14 cellular contexts compared by ENCODE assay signal in the genomic region with DNA sequence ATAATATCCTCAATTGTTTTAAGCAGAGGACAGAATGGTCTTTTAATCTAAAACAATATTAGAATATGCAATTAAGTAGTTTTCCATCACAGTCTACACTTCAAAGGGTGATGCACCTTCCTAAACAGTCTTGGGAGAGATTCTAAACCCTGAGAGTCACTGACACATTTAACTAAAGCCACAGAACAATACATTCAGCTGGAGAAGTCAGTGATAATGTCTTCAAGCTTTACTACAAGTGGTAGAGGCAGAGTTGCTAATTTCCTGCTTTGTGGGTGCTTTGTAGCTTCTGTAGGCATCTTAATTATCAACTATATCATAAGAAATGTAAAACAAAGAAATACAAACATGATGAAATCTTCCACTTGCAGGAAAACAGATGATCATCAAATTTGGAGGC.
DNase-seq lines count a peak whose midpoint lies in the region; ATAC-seq, FAIRE-seq and TF ChIP-seq lines count a peak whose summit lies in the region.
"Had no signal": no experiment of that assay in that cellular context is flagged by ENCODE, and none has a peak within 500 bp of the region (broad histone marks: within the 10 kb centered on the region; RNA-seq: fewer than 3 reads in every experiment).

No MANE protein-coding gene starts in this region.

- no peaks in the 10 kb centered on the region for H3K9me3 ChIP-seq in CD4-positive, alpha-beta memory T cell (ENCODE audit: control insufficient read depth in 1 of 2, low read length in 2 of 2)
- peaks cover 11% of the 10 kb centered on the region for H3K9me3 ChIP-seq in KOPT-K1 (ENCODE audit: insufficient read depth, low read length, poor library complexity, severe bottlenecking)
- no peaks in the 10 kb centered on the region for H3K9me3 ChIP-seq in upper lobe of right lung

- no peaks in the 10 kb centered on the region for H3K27me3 ChIP-seq in CD4-positive, alpha-beta memory T cell (ENCODE audit: insufficient read depth, low read length)
- no peaks in the 10 kb centered on the region for H3K27me3 ChIP-seq in upper lobe of right lung
- H3K27me3 ChIP-seq: gastroesophageal sphincter had no signal

- intact Hi-C loops in CD4-positive, alpha-beta memory T cell (cut with micrococcal nuclease), result loop anchor here (5.0 kb wide), 1 partner anchor 275 kb away; the partner anchor contains the start of genes CDNF, HSPA14 and MSANTD7
- intact Hi-C loops in upper lobe of right lung (cut with DNase I), result no loop called here

- H3K4me1 ChIP-seq in CD4-positive, alpha-beta memory T cell (ENCODE audit: insufficient read depth, low read length), result peaks cover 96% of the 10 kb centered on the region
- H3K4me1 ChIP-seq in upper lobe of right lung, result peaks cover 20% of the 10 kb centered on the region
- H3K4me1 ChIP-seq: gastroesophageal sphincter had no signal

- peak in 2 of 5 donors; percentile 38 to 45 for DNase-seq in CD4-positive, alpha-beta memory T cell
- DNase-seq in progenitor cell of endocrine pancreas (ENCODE audit: low spot score, unreplicated experiment) (no peak), NCI-H1417 treated with DMSO at 0.1 percent for 48 hours (lab: John Stamatoyannopoulos, UW) (no peak), DMS53 (lab: John Stamatoyannopoulos, UW) (no peak), HTR-8/SVneo (ENCODE audit: insufficient read length, low spot score) (no peak), upper lobe of right lung (no peak)
- DNase-seq: activated CD8-positive, alpha-beta memory T cell treated with anti-CD3 and anti-CD28 coated beads, Interleukin-2, amount 50 U/mL, for 4 hours; NCI-H1092 treated with DMSO at 0.1 percent for 48 hours; NCI-H345; retina; T1000 had no signal

- peaks cover 0 to 10% (median 0%) of the 10 kb centered on the region in 8 donors for H3K9me3 Mint-ChIP-seq in CD4-positive, alpha-beta memory T cell
- H3K9me3 Mint-ChIP-seq in progenitor cell of endocrine pancreas (ENCODE audit: low read depth), result peaks cover 4% of the 10 kb centered on the region

- peaks cover 33 to 43% of the 10 kb centered on the region in 2 donors for H3K36me3 Mint-ChIP-seq in CD4-positive, alpha-beta memory T cell
- peaks cover 17% of the 10 kb centered on the region for H3K36me3 Mint-ChIP-seq in progenitor cell of endocrine pancreas (ENCODE audit: insufficient read depth)

- peak overlapping the region; percentile 90 to 99 (median 94) for H3K27ac Mint-ChIP-seq in CD4-positive, alpha-beta memory T cell
- peak overlapping the region; percentile 54 for H3K27ac Mint-ChIP-seq in progenitor cell of endocrine pancreas

- peak overlapping the region; percentile 70 to 90 (median 85) for H3K4me3 Mint-ChIP-seq in CD4-positive, alpha-beta memory T cell
- H3K4me3 Mint-ChIP-seq in progenitor cell of endocrine pancreas (ENCODE audit: low read depth), result no peak overlapping the region

- POLR2A ChIA-PET in CD4-positive, alpha-beta memory T cell (lab: Charles Lee; ENCODE audit: partially characterized antibody), result interaction anchor here (1.0 to 21.2 kb wide), 11 partner anchors 9 to 276 kb away, joined by 3 to 640 read pairs (median 6); partner anchors contain the start of genes CDNF, HSPA14 and MSANTD7

- CTCF ChIA-PET in CD4-positive, alpha-beta memory T cell (lab: Charles Lee; ENCODE audit: partially characterized antibody), result interaction anchor here (0.9 to 1.8 kb wide), 11 partner anchors 9 to 60 kb away, joined by 3 to 13 read pairs (median 4); no protein-coding TSS in a partner anchor

- peak overlapping the region; percentile 79 for H3K27ac ChIP-seq in CD4-positive, alpha-beta memory T cell (ENCODE audit: low read depth, low read length)
- H3K27ac ChIP-seq in KOPT-K1 (ENCODE audit: low read depth, low read length, poor library complexity, severe bottlenecking) (peak overlapping the region; percentile 26), angular gyrus (ENCODE audit: low read depth, low read length) (peak overlapping the region; percentile 12), upper lobe of right lung (no peak overlapping the region)
- H3K27ac ChIP-seq: gastroesophageal sphincter had no signal

- H3K36me3 ChIP-seq in CD4-positive, alpha-beta memory T cell (ENCODE audit: insufficient read depth, low read length), result peaks cover 1% of the 10 kb centered on the region
- H3K36me3 ChIP-seq in KOPT-K1 (ENCODE audit: insufficient read depth, low read length) (no peaks in the 10 kb centered on the region), upper lobe of right lung (no peaks in the 10 kb centered on the region)

- FAIRE-seq in HTR-8/SVneo (lab: Jason Lieb, UNC), result no peak

- H3K4me1 Mint-ChIP-seq in CD4-positive, alpha-beta memory T cell, result peaks cover 69 to 99% (median 85%) of the 10 kb centered on the region in 4 donors
- peaks cover 37% of the 10 kb centered on the region for H3K4me1 Mint-ChIP-seq in progenitor cell of endocrine pancreas (ENCODE audit: low read depth)

- H3K4me3 ChIP-seq in CD4-positive, alpha-beta memory T cell (ENCODE audit: low read length in 2 of 2), result peak overlapping the region in 1 of 2 donors; percentile 32
- no peak overlapping the region for H3K4me3 ChIP-seq in upper lobe of right lung
- H3K4me3 ChIP-seq: gastroesophageal sphincter had no signal

- H3K27me3 Mint-ChIP-seq in CD4-positive, alpha-beta memory T cell, result no peaks in the 10 kb centered on the region
- H3K27me3 Mint-ChIP-seq in progenitor cell of endocrine pancreas, result no peaks in the 10 kb centered on the region

- no peak for TF ChIP-seq CTCF in progenitor cell of endocrine pancreas (IDR thresholded peaks at IDR 0.05; ENCODE audit: unreplicated experiment)
- no peak for TF ChIP-seq CTCF in upper lobe of right lung (IDR thresholded peaks at IDR 0.05)

- no peak for ATAC-seq in upper lobe of right lung
- ATAC-seq: gastroesophageal sphincter had no signal
